ENCODE assay signal across 29 cellular contexts in genomic region chr16:3249020-3249419, GRCh38. TPM values are rescaled to one million over a fixed set of nuclear protein-coding genes. Genes with fewer than 3 reads are reported as not detected.
"Had no signal": no experiment of that assay in that cellular context is flagged by ENCODE, and none has a peak within 500 bp of the region (broad histone marks: within the 10 kb centered on the region; RNA-seq: fewer than 3 reads in every experiment).

No MANE protein-coding gene starts in this region.

- H3K27ac ChIP-seq: ovary, parathyroid adenoma, psoas muscle, skin epidermis, suprapubic skin, testis, tibial artery, transverse colon, upper lobe of right lung, uterus had no signal

- ATAC-seq: naive thymus-derived CD8-positive, alpha-beta T cell; natural killer cell treated with Interleukin-12 subunit alpha and Interleukin-12 subunit beta and Interleukin-15 and Interleukin-18, amount 100 ng/mL, for 72 hours; psoas muscle; right cardiac atrium; sciatic nerve; stimulated activated effector memory CD8-positive, alpha-beta T cell treated with anti-CD3 and anti-CD28 coated beads, Interleukin-12 subunit alpha, Interleukin-12 subunit beta, amount 100 ng/mL, for 72 hours; stimulated activated naive CD8-positive, alpha-beta T cell treated with anti-CD3 and anti-CD28 coated beads, Interleukin-15, amount 100 ng/mL, for 72 hours; stimulated activated naive CD8-positive, alpha-beta T cell treated with anti-CD3 and anti-CD28 coated beads, Interleukin-15, Interleukin-2, amounts not matched to agents 100 U/mL and 50 U/mL, for 24 hours; upper lobe of right lung had no signal

- H3K36me3 ChIP-seq: ovary, suprapubic skin, tibial artery, transverse colon, upper lobe of right lung, uterus had no signal

- H3K27me3 ChIP-seq: ovary, testis, transverse colon, upper lobe of right lung, uterus had no signal

- H3K4me3 ChIP-seq: ovary, psoas muscle, skin epidermis, smooth muscle cell, suprapubic skin, testis, tibial artery, transverse colon, upper lobe of right lung, uterus had no signal

- H3K9me3 ChIP-seq: ovary, psoas muscle, suprapubic skin, testis, tibial artery, transverse colon, upper lobe of right lung, uterus had no signal

- DNase-seq: naive B cell; naive thymus-derived CD8-positive, alpha-beta T cell; nephron progenitor cell; occipital lobe; ovary; psoas muscle; right cardiac atrium; stimulated activated CD4-positive, alpha-beta T cell treated with anti-CD3 and anti-CD28 coated beads, Interleukin-15, amount 100 ng/mL, for 24 hours; stimulated activated CD4-positive, alpha-beta T cell treated with anti-CD3 and anti-CD28 coated beads, Interleukin-2, amount 100 ng/mL, for 24 hours; stimulated activated CD4-positive, alpha-beta T cell treated with anti-CD3 and anti-CD28 coated beads, Interleukin-2, amount 100 ng/mL, for 48 hours; stimulated activated CD4-positive, alpha-beta T cell treated with anti-CD3 and anti-CD28 coated beads, Interleukin-4, amount 100 ng/mL, for 24 hours; stimulated activated naive CD4-positive, alpha-beta T cell; stimulated activated naive CD8-positive, alpha-beta T cell treated with anti-CD3 and anti-CD28 coated beads, Interleukin-15, amount 100 ng/mL, for 72 hours; stimulated activated naive CD8-positive, alpha-beta T cell treated with anti-CD3 and anti-CD28 coated beads, Interleukin-15, Interleukin-2, amounts not matched to agents 100 U/mL and 50 U/mL, for 24 hours; substantia nigra; testis; tibial artery; transverse colon; upper lobe of right lung; uterus had no signal

- H3K4me1 ChIP-seq: parathyroid adenoma, psoas muscle, suprapubic skin, testis, tibial artery, transverse colon, upper lobe of right lung, uterus had no signal

RNA-seq across cellular contexts. Expression of gene MEFV, which starts 7.4 kb away (rescaled TPM):
- total RNA-seq: neural crest cell, progenitor cell of endocrine pancreas, smooth muscle cell had no signal
- polyA plus RNA-seq: naive thymus-derived CD8-positive, alpha-beta T cell; smooth muscle cell had no signal
